Comparison of ENCODE assay signal across 22 cellular contexts in the genomic region with DNA sequence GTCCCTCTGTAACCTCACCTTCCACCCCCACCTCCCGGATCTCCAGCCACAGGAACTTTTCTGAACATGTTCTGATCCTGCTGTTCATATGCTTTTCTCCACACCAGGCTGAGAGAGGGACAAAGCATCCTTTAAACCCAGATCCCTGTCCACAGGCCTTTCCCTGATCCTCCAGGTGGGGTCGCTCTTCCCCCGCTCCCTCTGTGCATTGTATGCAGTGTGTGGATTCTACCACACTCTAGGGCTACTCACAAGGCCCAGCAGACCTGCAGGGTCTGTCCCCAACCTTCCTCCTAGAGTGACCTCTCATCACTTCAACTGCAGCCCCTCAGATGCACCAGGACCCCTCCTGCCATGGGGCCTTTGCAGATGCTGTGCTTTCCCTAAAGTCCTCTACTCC.
DNase-seq lines count a peak whose midpoint lies in the region; ATAC-seq, FAIRE-seq and TF ChIP-seq lines count a peak whose summit lies in the region.
"Had no signal": no experiment of that assay in that cellular context is flagged by ENCODE, and none has a peak within 500 bp of the region (broad histone marks: within the 10 kb centered on the region; RNA-seq: fewer than 3 reads in every experiment).

No MANE protein-coding gene starts in this region.

- POLR2A ChIA-PET in Panc1 (lab: Charles Lee): no interaction called here
- POLR2A ChIA-PET in naive thymus-derived CD8-positive, alpha-beta T cell (lab: Charles Lee): no interaction called here

- ATAC-seq in Panc1: no peak
- ATAC-seq in naive thymus-derived CD8-positive, alpha-beta T cell: no peak
- ATAC-seq in GM19395 (IDR thresholded peaks at IDR 0.05; ENCODE audit: unreplicated experiment): no peak
- ATAC-seq: stimulated activated memory B cell treated with anti-CD40 and anti-IgM and Interleukin-4, amounts not matched to agents 10 μg/mL and 1 μg/mL and 100 μg/mL, for 72 hours had no signal

- no peak overlapping the region for H3K27ac Mint-ChIP-seq in naive thymus-derived CD8-positive, alpha-beta T cell
- H3K27ac Mint-ChIP-seq: CD4-positive, alpha-beta T cell; memory B cell; stimulated activated memory B cell treated with anti-CD40 and anti-IgM and Interleukin-4, amounts not matched to agents 10 μg/mL and 1 μg/mL and 100 μg/mL, for 72 hours had no signal

- H3K36me3 ChIP-seq in Panc1 (ENCODE audit: control insufficient read depth, insufficient read depth, low read length): no peaks in the 10 kb centered on the region
- no peaks in the 10 kb centered on the region for H3K36me3 ChIP-seq in tibial artery
- H3K36me3 ChIP-seq: brain microvascular endothelial cell, esophagus squamous epithelium had no signal

- no peak for DNase-seq in D721Med (ENCODE audit: insufficient read length, low spot score)
- DNase-seq in GM13977 (ENCODE audit: low spot score): no peak
- DNase-seq in Panc1 (ENCODE audit: low read depth, low spot score): no peak
- peak; percentile 33 for DNase-seq in iPS-NIHi11 (ENCODE audit: low spot score)
- DNase-seq in tibial artery: no peak
- DNase-seq in naive thymus-derived CD8-positive, alpha-beta T cell: no peak
- DNase-seq in activated CD4-positive, alpha-beta T cell treated with anti-CD3 and anti-CD28 coated beads, Interleukin-2, amount 50 U/mL, for 4 hours: no peak
- DNase-seq: activated CD4-positive, CD25-positive, alpha-beta regulatory T cell; activated CD8-positive, alpha-beta memory T cell treated with anti-CD3 and anti-CD28 coated beads for 24 hours; brain microvascular endothelial cell; CD4-positive, alpha-beta T cell; esophagus squamous epithelium; glutamatergic neuron; NCI-H1694; NCI-H2227 treated with DMSO at 0.1 percent for 48 hours; T-helper 2 cell; trophoblast cell had no signal

- H3K27me3 ChIP-seq in Panc1 (ENCODE audit: control insufficient read depth, insufficient read depth, low read length) (no peaks in the 10 kb centered on the region), tibial artery (no peaks in the 10 kb centered on the region)
- H3K27me3 ChIP-seq: brain microvascular endothelial cell, esophagus squamous epithelium had no signal

- H3K27me3 Mint-ChIP-seq in naive thymus-derived CD8-positive, alpha-beta T cell: peaks cover 0 to 23% (median 4%) of the 10 kb centered on the region in 5 donors
- H3K27me3 Mint-ChIP-seq: CD4-positive, alpha-beta T cell; memory B cell; stimulated activated memory B cell treated with anti-CD40 and anti-IgM and Interleukin-4, amounts not matched to agents 10 μg/mL and 1 μg/mL and 100 μg/mL, for 72 hours had no signal

- TF ChIP-seq CTCF in D721Med (IDR thresholded peaks at IDR 0.05; ENCODE audit: insufficient read depth, missing control alignments): peak; percentile 3
- TF ChIP-seq CTCF in GM13977 (IDR thresholded peaks at IDR 0.05; ENCODE audit: extremely low read depth, insufficient read depth, missing control alignments): peak; percentile 5
- peak; percentile 50 for TF ChIP-seq CTCF in Panc1 (IDR thresholded peaks at IDR 0.05)
- TF ChIP-seq CTCF in tibial artery (IDR thresholded peaks at IDR 0.05): no peak

- H3K4me1 Mint-ChIP-seq in naive thymus-derived CD8-positive, alpha-beta T cell: peaks cover 0 to 1% (median 0%) of the 10 kb centered on the region in 4 donors
- H3K4me1 Mint-ChIP-seq: memory B cell; stimulated activated memory B cell treated with anti-CD40 and anti-IgM and Interleukin-4, amounts not matched to agents 10 μg/mL and 1 μg/mL and 100 μg/mL, for 72 hours had no signal

- no peak overlapping the region for H3K27ac ChIP-seq in Panc1 (ENCODE audit: low read length)
- H3K27ac ChIP-seq in tibial artery: no peak overlapping the region
- H3K27ac ChIP-seq: brain microvascular endothelial cell, esophagus squamous epithelium had no signal

- H3K36me3 Mint-ChIP-seq in naive thymus-derived CD8-positive, alpha-beta T cell: no peaks in the 10 kb centered on the region
- H3K36me3 Mint-ChIP-seq: memory B cell; stimulated activated memory B cell treated with anti-CD40 and anti-IgM and Interleukin-4, amounts not matched to agents 10 μg/mL and 1 μg/mL and 100 μg/mL, for 72 hours had no signal

- H3K4me1 ChIP-seq in Panc1 (ENCODE audit: control insufficient read depth, insufficient read depth, low read length) (no peaks in the 10 kb centered on the region), tibial artery (no peaks in the 10 kb centered on the region)
- H3K4me1 ChIP-seq: esophagus squamous epithelium had no signal

- in situ Hi-C loops in GM13977 (cut with MboI; ENCODE audit: low pct_unique_long_range_greater_than_20kb, low sequenced_read_pairs, unreplicated experiment): no loop called here
- in situ Hi-C loops in Panc1 (cut with HindIII; ENCODE audit: low pct_unique_long_range_greater_than_20kb, low sequenced_read_pairs): no loop called here

- peaks cover 0 to 12% (median 3%) of the 10 kb centered on the region in 9 donors for H3K9me3 Mint-ChIP-seq in naive thymus-derived CD8-positive, alpha-beta T cell
- H3K9me3 Mint-ChIP-seq: stimulated activated memory B cell treated with anti-CD40 and anti-IgM and Interleukin-4, amounts not matched to agents 10 μg/mL and 1 μg/mL and 100 μg/mL, for 72 hours had no signal

- intact Hi-C loops in Panc1 (cut with micrococcal nuclease; ENCODE audit: unreplicated experiment) (no loop called here), tibial artery (cut with DNase I; ENCODE audit: low total_unique reads) (no loop called here)

- no peak overlapping the region for H3K4me3 Mint-ChIP-seq in naive thymus-derived CD8-positive, alpha-beta T cell
- H3K4me3 Mint-ChIP-seq: CD4-positive, alpha-beta T cell; memory B cell; stimulated activated memory B cell treated with anti-CD40 and anti-IgM and Interleukin-4, amounts not matched to agents 10 μg/mL and 1 μg/mL and 100 μg/mL, for 72 hours had no signal

- H3K9me3 ChIP-seq in Panc1 (ENCODE audit: control insufficient read depth, insufficient read depth, low read depth, low read length) (no peaks in the 10 kb centered on the region; the same call in 1 of the 2 replicates), tibial artery (no peaks in the 10 kb centered on the region)
- H3K9me3 ChIP-seq: esophagus squamous epithelium had no signal

- no peak for FAIRE-seq in D721Med (lab: Jason Lieb, UNC)
- FAIRE-seq: GM19239, islet of Langerhans had no signal

- CTCF ChIA-PET in Panc1 (lab: Charles Lee): no interaction called here

- H3K4me3 ChIP-seq in Panc1 (ENCODE audit: low read depth in 2 of 2, low read length in 2 of 2): no peak overlapping the region
- H3K4me3 ChIP-seq in tibial artery: no peak overlapping the region
- H3K4me3 ChIP-seq: esophagus squamous epithelium had no signal

- BruUV-seq in Panc1 (replicated peaks; lab: Mats Ljungman, UMichigan): no TSS peak

Comparison
In these comparisons a context has a peak if more than half of its experiments do, and no peak if none do; other contexts are left out.
1. CTCF ChIP-seq: peak in D721Med (single experiment), GM13977 (single experiment) and Panc1 (single experiment); none in tibial artery (0 of 2).